Comparison of ENCODE assay signal across 18 cellular contexts in genomic region chr7:22207724-22208225, GRCh38.
DNase-seq lines count a peak whose midpoint lies in the region; ATAC-seq and TF ChIP-seq lines count a peak whose summit lies in the region.
"Had no signal": no experiment of that assay in that cellular context is flagged by ENCODE, and none has a peak within 500 bp of the region (broad histone marks: within the 10 kb centered on the region; RNA-seq: fewer than 3 reads in every experiment).

No MANE protein-coding gene starts in this region.

- intact Hi-C loops in HCT116 (cut with micrococcal nuclease): no loop called here
- intact Hi-C loops in ascending aorta (cut with DNase I): no loop called here

- no peak for DNase-seq in HCT116 (ENCODE audit: low read depth, low spot score)
- no peak for DNase-seq in ascending aorta (ENCODE audit: low spot score in 2 of 2)
- DNase-seq in type B pancreatic cell (ENCODE audit: extremely low spot score, unreplicated experiment): no peak
- DNase-seq in HCEC 1CT: no peak
- DNase-seq in SHP77 treated with DMSO at 0.1 percent for 48 hours (lab: John Stamatoyannopoulos, UW): no peak
- no peak for DNase-seq in LoVo (ENCODE audit: low spot score)
- DNase-seq: C1 segment of cervical spinal cord; CD8-positive, alpha-beta memory T cell; DMS79; KBM-7; NCI-H1105 treated with DMSO at 0.1 percent for 48 hours; NCI-H1694; NCI-H510A; NCI-H748 treated with DMSO at 0.1 percent for 48 hours; NK-92 treated with Interleukin-12 subunit alpha and Interleukin-12 subunit beta, amount 100 ng/mL, for 24 hours; SIG-M5 had no signal

- H3K9me3 ChIP-seq in HCT116 (ENCODE audit: control insufficient read depth in 1 of 2, insufficient read depth in 1 of 2, low read depth in 1 of 2, low read length in 2 of 2) (no peaks in the 10 kb centered on the region), ascending aorta (no peaks in the 10 kb centered on the region), parathyroid adenoma (ENCODE audit: control insufficient read depth, low read length) (no peaks in the 10 kb centered on the region)

- H3K4me3 Mint-ChIP-seq in type B pancreatic cell: no peak overlapping the region
- H3K4me3 Mint-ChIP-seq: CD8-positive, alpha-beta memory T cell had no signal

- TF ChIP-seq CTCF in HCT116 (IDR thresholded peaks at IDR 0.05 in 2 of 3, conservative IDR thresholded peaks at IDR 0.05 in 1 of 3; ENCODE audit: borderline replicate concordance in 1 of 3, insufficient read depth in 1 of 3, low read depth in 2 of 3, low read length in 2 of 3) (no peak), ascending aorta (IDR thresholded peaks at IDR 0.05) (no peak), parathyroid adenoma (IDR thresholded peaks at IDR 0.05) (no peak), type B pancreatic cell (conservative IDR thresholded peaks at IDR 0.05) (no peak)

- no peaks in the 10 kb centered on the region for H3K27me3 Mint-ChIP-seq in type B pancreatic cell

- no peaks in the 10 kb centered on the region for H3K79me2 ChIP-seq in HCT116 (ENCODE audit: insufficient read depth, low read length)
- H3K79me2 ChIP-seq in parathyroid adenoma: peaks cover 58% of the 10 kb centered on the region

- TF ChIP-seq RAD21 in HCT116 (IDR thresholded peaks at IDR 0.05; ENCODE audit: low read depth): no peak

- peaks cover 5% of the 10 kb centered on the region for H3K36me3 Mint-ChIP-seq in type B pancreatic cell
- H3K36me3 Mint-ChIP-seq: CD8-positive, alpha-beta memory T cell had no signal

- CTCF ChIA-PET in HCT116 (lab: Charles Lee): no interaction called here

- TF ChIP-seq POLR2A in HCT116 (IDR thresholded peaks at IDR 0.05; ENCODE audit: borderline replicate concordance, extremely low read depth, insufficient read depth, insufficient read length): no peak

- H3K27ac ChIP-seq in HCT116 (ENCODE audit: low read depth, low read length): no peak overlapping the region
- peak overlapping the region; percentile 19 to 41 for H3K27ac ChIP-seq in ascending aorta
- peak overlapping the region; percentile 94 for H3K27ac ChIP-seq in parathyroid adenoma

- H3K9ac ChIP-seq in HCT116 (ENCODE audit: low read length) (no peak overlapping the region), parathyroid adenoma (no peak overlapping the region)

- H3K9me3 Mint-ChIP-seq in type B pancreatic cell: peaks cover 6% of the 10 kb centered on the region

- H3K4me2 ChIP-seq in HCT116 (ENCODE audit: low read length) (peak overlapping the region; percentile 18; the same call in 1 of the 2 replicates), parathyroid adenoma (ENCODE audit: low read length) (no peak overlapping the region)

- no peak for ATAC-seq in HCT116
- ATAC-seq: HepG2 had no signal

- peak overlapping the region; percentile 71 for H3K27ac Mint-ChIP-seq in type B pancreatic cell
- H3K27ac Mint-ChIP-seq: CD8-positive, alpha-beta memory T cell had no signal

- H4K20me1 ChIP-seq in HCT116 (ENCODE audit: insufficient read depth): no peaks in the 10 kb centered on the region

- H3K27me3 ChIP-seq in HCT116 (ENCODE audit: insufficient read depth, low read length): no peaks in the 10 kb centered on the region
- no peaks in the 10 kb centered on the region for H3K27me3 ChIP-seq in ascending aorta
- H3K27me3 ChIP-seq in parathyroid adenoma (ENCODE audit: control insufficient read depth, insufficient read depth, low read length): no peaks in the 10 kb centered on the region

- RAD21 ChIA-PET in HCT116 (lab: Charles Lee; ENCODE audit: low non-redundant PET in 1 of 2, low total read pairs in 2 of 2, uncharacterized antibody in 2 of 2, unreplicated experiment in 2 of 2): no interaction called here

- peaks cover 16 to 44% of the 10 kb centered on the region in 2 experiments for H3K4me1 ChIP-seq in HCT116 (ENCODE audit: control insufficient read depth in 1 of 2, insufficient read depth in 2 of 2, low read length in 2 of 2)
- peaks cover 13 to 57% of the 10 kb centered on the region in 2 donors for H3K4me1 ChIP-seq in ascending aorta
- peaks cover 72% of the 10 kb centered on the region for H3K4me1 ChIP-seq in parathyroid adenoma

- peaks cover 24% of the 10 kb centered on the region for H3K4me1 Mint-ChIP-seq in type B pancreatic cell (ENCODE audit: unreplicated experiment)
- H3K4me1 Mint-ChIP-seq: CD8-positive, alpha-beta memory T cell had no signal

- H3K9me2 ChIP-seq in HCT116 (ENCODE audit: insufficient read depth): no peaks in the 10 kb centered on the region

- no TSS peak for BruUV-seq in HCT116 (replicated peaks; lab: Mats Ljungman, UMichigan)

- H2AFZ ChIP-seq in HCT116 (ENCODE audit: low read depth, low read length, poor library complexity, severe bottlenecking) (no peak overlapping the region), parathyroid adenoma (no peak overlapping the region)

- H3K4me3 ChIP-seq in HCT116 (replicated peaks in 1 of 2; ENCODE audit: low read depth in 1 of 2, low read length in 2 of 2) (no peak overlapping the region), ascending aorta (no peak overlapping the region), parathyroid adenoma (ENCODE audit: low read depth, low read length) (no peak overlapping the region)

- H3K36me3 ChIP-seq in HCT116 (ENCODE audit: control insufficient read depth in 1 of 2, insufficient read depth in 2 of 2, low read length in 2 of 2) (no peaks in the 10 kb centered on the region), ascending aorta (no peaks in the 10 kb centered on the region), parathyroid adenoma (ENCODE audit: control insufficient read depth, insufficient read depth, low read length) (no peaks in the 10 kb centered on the region)

- POLR2A ChIA-PET in HCT116 (lab: Charles Lee): no interaction called here

TF ChIP-seq in HCT116, 20 proteins besides CTCF, POLR2A, EP300 and RAD21 (continues in another document):
- TF ChIP-seq ELF1 (IDR thresholded peaks at IDR 0.05; ENCODE audit: borderline replicate concordance, low read depth) (no peak), MAX (IDR thresholded peaks at IDR 0.05) (no peak), SRF (IDR thresholded peaks at IDR 0.05; ENCODE audit: low read depth) (no peak), SIN3A (IDR thresholded peaks at IDR 0.05; ENCODE audit: low read depth) (no peak), ZFX (IDR thresholded peaks at IDR 0.05) (no peak), ATF3 (IDR thresholded peaks at IDR 0.05) (no peak), SP1 (IDR thresholded peaks at IDR 0.05; ENCODE audit: low read depth) (no peak), CBX3 (IDR thresholded peaks at IDR 0.05; ENCODE audit: low read depth) (no peak), TCF7L2 (IDR thresholded peaks at IDR 0.05; ENCODE audit: borderline replicate concordance, extremely low read depth, insufficient read depth, insufficient read length) (no peak), EGR1 (IDR thresholded peaks at IDR 0.05; ENCODE audit: low read depth) (no peak), ZBTB33 (IDR thresholded peaks at IDR 0.05; ENCODE audit: extremely low read depth, insufficient replicate concordance, low read length) (no peak), YY1 (IDR thresholded peaks at IDR 0.05; ENCODE audit: extremely low read depth, insufficient replicate concordance, low read depth, low read length) (no peak), FOSL1 (IDR thresholded peaks at IDR 0.05; ENCODE audit: low read depth) (no peak), ZNF274 (IDR thresholded peaks at IDR 0.05; ENCODE audit: low read depth, low read length) (no peak), EZH2phosphoT487 (IDR thresholded peaks at IDR 0.05; ENCODE audit: borderline replicate concordance) (no peak), CEBPB (IDR thresholded peaks at IDR 0.05; ENCODE audit: low read depth) (no peak), EZH2 (IDR thresholded peaks at IDR 0.05) (no peak), JUND (IDR thresholded peaks at IDR 0.05) (no peak)
